ENCODE assay signal across 1 cellular context in the genomic region with DNA sequence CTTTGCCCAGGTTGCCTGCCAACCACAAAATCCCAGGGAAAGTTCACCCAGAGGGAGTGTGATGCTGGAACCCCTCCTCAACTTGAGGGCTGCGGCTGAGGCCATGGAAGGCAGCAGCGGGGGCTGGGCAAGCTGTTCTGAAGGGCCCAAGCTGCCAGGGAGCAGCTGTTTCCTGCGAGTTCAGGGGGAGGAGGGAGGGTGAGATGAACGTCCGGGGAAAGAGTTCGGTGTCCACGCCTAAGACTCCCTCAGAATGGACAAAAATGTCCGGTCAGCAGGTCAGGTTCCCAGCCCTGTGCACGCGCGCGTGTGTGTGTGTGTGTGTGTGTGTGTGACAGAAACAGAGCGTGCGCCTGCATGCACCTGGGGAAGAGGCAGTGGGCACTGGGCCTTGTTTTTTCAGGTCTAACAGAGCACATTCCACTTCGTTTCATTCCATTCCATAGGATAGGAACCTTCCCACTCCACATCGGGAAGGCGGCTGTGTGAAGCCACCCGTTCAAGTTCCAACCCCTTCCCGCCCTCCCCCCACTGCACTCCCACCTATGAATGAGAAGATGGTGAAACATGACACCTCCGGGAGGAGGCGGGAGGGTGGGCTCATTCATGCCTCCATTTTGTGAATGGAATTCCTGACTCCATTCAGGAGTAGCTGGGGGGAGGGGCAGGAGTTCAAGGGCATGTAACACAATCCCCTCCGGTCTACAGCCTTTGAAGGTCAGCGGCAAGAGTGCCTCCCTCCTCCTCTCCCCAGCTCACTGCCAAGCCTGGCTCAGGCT.
TF ChIP-seq lines count a peak whose summit lies in the region.

No MANE protein-coding gene starts in this region.

TF ChIP-seq in HepG2, 621 proteins besides CTCF, POLR2A, EP300 and RAD21 (continued from another document and continues in another):
- TF ChIP-seq TCF7L2 (IDR thresholded peaks at IDR 0.05; ENCODE audit: low read depth, low read length) (peak; percentile 52), NR1H2 (CRISPR knock-in tag; IDR thresholded peaks at IDR 0.05; ENCODE audit: borderline replicate concordance, low read depth) (no peak; the same call in 1 of the 2 replicates), FOXP1 (IDR thresholded peaks at IDR 0.05) (no peak), FOXP1 (CRISPR knock-in tag; IDR thresholded peaks at IDR 0.05) (peak; percentile 88), TBL1XR1 (IDR thresholded peaks at IDR 0.05; ENCODE audit: borderline replicate concordance, low read length, partially characterized antibody) (peak; percentile 99), MEIS2 (CRISPR knock-in tag; IDR thresholded peaks at IDR 0.05) (peak; percentile 92; the same call in 1 of the 2 replicates), JARID2 (CRISPR knock-in tag; IDR thresholded peaks at IDR 0.05; ENCODE audit: insufficient replicate concordance) (peak; percentile 69), ZFP37 (CRISPR knock-in tag; IDR thresholded peaks at IDR 0.05; ENCODE audit: borderline replicate concordance) (peak; percentile 69; the same call in 1 of the 2 replicates), HNRNPUL1 (IDR thresholded peaks at IDR 0.05; ENCODE audit: low read depth, low read length) (no peak), JUND (CRISPR knock-in tag; IDR thresholded peaks at IDR 0.05) (peak; percentile 89), HIVEP1 (CRISPR knock-in tag; IDR thresholded peaks at IDR 0.05) (0 out of 2 replicates have a peak, but pooled peaks have one; percentile 87), RXRA (CRISPR knock-in tag; IDR thresholded peaks at IDR 0.05) (peak; percentile 99), ZNF850 (CRISPR knock-in tag; conservative IDR thresholded peaks at IDR 0.05) (no peak), KLF15 (CRISPR knock-in tag; IDR thresholded peaks at IDR 0.05; ENCODE audit: borderline replicate concordance) (peak; percentile 71; the same call in 1 of the 2 replicates), SSRP1 (CRISPR knock-in tag; IDR thresholded peaks at IDR 0.05) (no peak; the same call in 1 of the 2 replicates), ZNF335 (CRISPR knock-in tag; IDR thresholded peaks at IDR 0.05) (peak; percentile 89), KAT2B (IDR thresholded peaks at IDR 0.05; ENCODE audit: borderline replicate concordance, low read depth, low read length) (no peak), RBFOX2 (IDR thresholded peaks at IDR 0.05; ENCODE audit: low read depth, low read length) (peak; percentile 83), ZNF225 (CRISPR knock-in tag; IDR thresholded peaks at IDR 0.05) (no peak; the same call in 1 of the 2 replicates), ZFP62 (CRISPR knock-in tag; IDR thresholded peaks at IDR 0.05) (no peak), ZSCAN9 (CRISPR knock-in tag; IDR thresholded peaks at IDR 0.05; ENCODE audit: borderline replicate concordance) (peak; percentile 90), CREM (IDR thresholded peaks at IDR 0.05) (peak; percentile 92), CREM (CRISPR knock-in tag; IDR thresholded peaks at IDR 0.05) (no peak), BORCS8-MEF2B (CRISPR knock-in tag; IDR thresholded peaks at IDR 0.05) (no peak; the same call in 1 of the 2 replicates), ZNF883 (CRISPR knock-in tag; IDR thresholded peaks at IDR 0.05; ENCODE audit: not compliant biosample characterization) (no peak), ZNF674 (CRISPR knock-in tag; IDR thresholded peaks at IDR 0.05; ENCODE audit: low read depth) (no peak), KLF6 (CRISPR knock-in tag; IDR thresholded peaks at IDR 0.05) (peak; percentile 86), ZFP36L2 (CRISPR knock-in tag; IDR thresholded peaks at IDR 0.05) (no peak), NFYB (CRISPR knock-in tag; IDR thresholded peaks at IDR 0.05) (peak; percentile 66), ZNF562 (CRISPR knock-in tag; IDR thresholded peaks at IDR 0.05; ENCODE audit: borderline replicate concordance) (no peak), ZNF101 (CRISPR knock-in tag; IDR thresholded peaks at IDR 0.05; ENCODE audit: borderline replicate concordance, low read depth) (peak; percentile 94; the same call in 1 of the 2 replicates), RBM22 (optimal IDR thresholded peaks at IDR 0.05; ENCODE audit: low read length) (peak; percentile 96), PRDM10 (CRISPR knock-in tag; IDR thresholded peaks at IDR 0.05; ENCODE audit: low read depth) (peak; percentile 88), ZBTB44 (CRISPR knock-in tag; IDR thresholded peaks at IDR 0.05) (no peak), HOXA3 (CRISPR knock-in tag; IDR thresholded peaks at IDR 0.05) (peak; percentile 98), ZNF569 (CRISPR knock-in tag; IDR thresholded peaks at IDR 0.05; ENCODE audit: borderline replicate concordance) (peak; percentile 87), ARHGAP35 (CRISPR knock-in tag; IDR thresholded peaks at IDR 0.05; ENCODE audit: borderline replicate concordance) (peak; percentile 70), RFX3 (CRISPR knock-in tag; IDR thresholded peaks at IDR 0.05) (peak; percentile 29; the same call in 1 of the 2 replicates), ZNF710 (CRISPR knock-in tag; IDR thresholded peaks at IDR 0.05; ENCODE audit: borderline replicate concordance) (peak; percentile 88), TEF (CRISPR knock-in tag; IDR thresholded peaks at IDR 0.05) (no peak), ZNF7 (CRISPR knock-in tag; IDR thresholded peaks at IDR 0.05) (no peak), ZKSCAN1 (IDR thresholded peaks at IDR 0.05; ENCODE audit: low read length) (peak; percentile 49; the same call in 1 of the 2 replicates), ZNF777 (CRISPR knock-in tag; IDR thresholded peaks at IDR 0.05) (no peak), ZKSCAN8 (CRISPR knock-in tag; IDR thresholded peaks at IDR 0.05; ENCODE audit: borderline replicate concordance) (peak; percentile 93), RFX5 (IDR thresholded peaks at IDR 0.05; ENCODE audit: low read depth, low read length) (peak; percentile 10), POGZ (CRISPR knock-in tag; IDR thresholded peaks at IDR 0.05) (peak; percentile 95), ZEB1 (IDR thresholded peaks at IDR 0.05; ENCODE audit: insufficient replicate concordance, low read depth) (peak; percentile 87), ATF7 (IDR thresholded peaks at IDR 0.05) (no peak), ATF7 (CRISPR knock-in tag; IDR thresholded peaks at IDR 0.05) (peak; percentile 97), SMC3 (IDR thresholded peaks at IDR 0.05; ENCODE audit: low read length) (no peak), CHD4 (IDR thresholded peaks at IDR 0.05; ENCODE audit: borderline replicate concordance, low read length) (no peak), ZNF280B (CRISPR knock-in tag; IDR thresholded peaks at IDR 0.05; ENCODE audit: borderline replicate concordance) (peak; percentile 50), ZNF296 (CRISPR knock-in tag; conservative IDR thresholded peaks at IDR 0.05) (peak; percentile 95), ZNF33B (CRISPR knock-in tag; IDR thresholded peaks at IDR 0.05) (peak; percentile 65), ZNF3 (CRISPR knock-in tag; IDR thresholded peaks at IDR 0.05) (peak; percentile 29; the same call in 1 of the 2 replicates)
- TF ChIP-seq, protein P1, sequence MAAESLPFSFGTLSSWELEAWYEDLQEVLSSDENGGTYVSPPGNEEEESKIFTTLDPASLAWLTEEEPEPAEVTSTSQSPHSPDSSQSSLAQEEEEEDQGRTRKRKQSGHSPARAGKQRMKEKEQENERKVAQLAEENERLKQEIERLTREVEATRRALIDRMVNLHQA (CRISPR knock-in tag; IDR thresholded peaks at IDR 0.05) = no peak
- TF ChIP-seq, protein P2, sequence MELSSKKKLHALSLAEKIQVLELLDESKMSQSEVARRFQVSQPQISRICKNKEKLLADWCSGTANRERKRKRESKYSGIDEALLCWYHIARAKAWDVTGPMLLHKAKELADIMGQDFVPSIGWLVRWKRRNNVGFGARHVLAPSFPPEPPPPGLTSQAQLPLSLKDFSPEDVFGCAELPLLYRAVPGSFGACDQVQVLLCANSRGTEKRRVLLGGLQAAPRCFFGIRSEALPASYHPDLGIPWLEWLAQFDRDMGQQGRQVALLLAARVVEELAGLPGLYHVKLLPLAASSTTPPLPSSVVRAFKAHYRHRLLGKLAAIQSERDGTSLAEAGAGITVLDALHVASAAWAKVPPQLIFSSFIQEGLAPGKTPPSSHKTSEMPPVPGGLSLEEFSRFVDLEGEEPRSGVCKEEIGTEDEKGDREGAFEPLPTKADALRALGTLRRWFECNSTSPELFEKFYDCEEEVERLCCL (CRISPR knock-in tag; IDR thresholded peaks at IDR 0.05; ENCODE audit: borderline replicate concordance) = no peak
